Comparison of ENCODE assay signal across 16 cellular contexts in the genomic region with DNA sequence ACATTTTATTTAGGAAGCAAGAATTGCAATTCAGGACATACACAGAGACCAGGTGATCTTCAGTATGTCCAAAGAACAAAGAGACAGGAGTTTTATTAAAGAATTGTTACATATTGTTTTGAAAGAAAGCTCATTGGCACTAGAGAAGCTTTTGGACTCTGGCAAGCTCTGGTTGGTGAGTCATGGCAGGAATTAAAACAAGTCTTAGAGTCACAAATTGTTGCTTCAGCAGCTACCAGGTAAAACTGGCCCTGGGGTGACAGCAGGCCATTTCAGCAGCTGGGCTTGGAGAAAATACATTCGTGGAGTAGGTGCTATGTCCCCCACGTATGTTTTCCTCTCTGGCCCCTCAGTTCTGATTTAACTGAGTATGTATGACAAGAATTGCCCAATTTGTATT. TPM values are rescaled to one million over a fixed set of nuclear protein-coding genes. Genes with fewer than 3 reads are reported as not detected.
DNase-seq lines count a peak whose midpoint lies in the region; ATAC-seq and TF ChIP-seq lines count a peak whose summit lies in the region.
"Had no signal": no experiment of that assay in that cellular context is flagged by ENCODE, and none has a peak within 500 bp of the region (broad histone marks: within the 10 kb centered on the region; RNA-seq: fewer than 3 reads in every experiment).

No MANE protein-coding gene starts in this region.

- H3K36me3 ChIP-seq in HEK293 (ENCODE audit: control insufficient read depth in 2 of 2, insufficient read depth in 1 of 2, low read length in 2 of 2): peaks cover 31 to 45% of the 10 kb centered on the region in 2 experiments

- no peaks in the 10 kb centered on the region for H3K27me3 ChIP-seq in right cardiac atrium (ENCODE audit: control insufficient read depth, insufficient read depth)

- H3K9me3 ChIP-seq in HEK293 (ENCODE audit: control insufficient read depth, insufficient read depth, low read depth, low read length) (no peaks in the 10 kb centered on the region; the same call in 1 of the 2 replicates), right cardiac atrium (ENCODE audit: control insufficient read depth, low read length) (no peaks in the 10 kb centered on the region)
- H3K9me3 ChIP-seq: HAP-1 had no signal

- TF ChIP-seq CTCF in HEK293 (tag by site-specific recombination; IDR thresholded peaks at IDR 0.05) (no peak), VCaP (conservative IDR thresholded peaks at IDR 0.05) (no peak)

- WGBS in right cardiac atrium: 74% methylated on average over 2 of the region's 2 CpGs

- H3K4me1 ChIP-seq in HEK293 (ENCODE audit: control insufficient read depth, insufficient read depth, low read length) (no peaks in the 10 kb centered on the region), right cardiac atrium (ENCODE audit: control insufficient read depth, insufficient read depth, low read length) (no peaks in the 10 kb centered on the region)
- H3K4me1 ChIP-seq: HAP-1 had no signal

- H3K4me3 ChIP-seq in HEK293 (ENCODE audit: low read depth, low read length) (no peak overlapping the region), right cardiac atrium (ENCODE audit: low read length) (no peak overlapping the region)
- H3K4me3 ChIP-seq: A549, HAP-1 had no signal

- DNase-seq in fibroblast of gingiva (ENCODE audit: low read depth) (peak; percentile 4), left lobe of liver (ENCODE audit: low spot score) (no peak), AML-193 (lab: John Stamatoyannopoulos, UW) (no peak), right cardiac atrium (no peak), medulla oblongata (ENCODE audit: extremely low spot score) (no peak)
- DNase-seq: NCI-H1048, NCI-H1436 treated with DMSO at 0.1 percent for 48 hours, NCI-H2081, NCI-H510A had no signal

- H3K27ac ChIP-seq in HEK293 (ENCODE audit: extremely low read depth, low read depth, low read length): no peak overlapping the region
- peak overlapping the region; percentile 69; the same call in 1 of the 2 replicates for H3K27ac ChIP-seq in VCaP
- H3K27ac ChIP-seq in right cardiac atrium (ENCODE audit: low read length): no peak overlapping the region
- H3K27ac ChIP-seq: A549, C4-2B had no signal

- ATAC-seq in left lobe of liver (peak; percentile 51), right cardiac atrium (no peak)
- ATAC-seq: A549, Panc1, Right ventricle myocardium inferior had no signal

- POLR2A ChIA-PET in HEK293 (lab: Yijun Ruan, JAX): no interaction called here

- intact Hi-C loops in right cardiac atrium (cut with DNase I): no loop called here

- CTCF ChIA-PET in HEK293 (lab: Yijun Ruan, JAX): interaction anchor here (0.6 to 1.7 kb wide), 7 partner anchors 10 to 680 kb away, joined by 3 to 12 read pairs (median 3); no protein-coding TSS in a partner anchor

TF ChIP-seq in HEK293, 187 proteins besides CTCF, POLR2A, EP300 and RAD21:
- TF ChIP-seq, protein P1, sequence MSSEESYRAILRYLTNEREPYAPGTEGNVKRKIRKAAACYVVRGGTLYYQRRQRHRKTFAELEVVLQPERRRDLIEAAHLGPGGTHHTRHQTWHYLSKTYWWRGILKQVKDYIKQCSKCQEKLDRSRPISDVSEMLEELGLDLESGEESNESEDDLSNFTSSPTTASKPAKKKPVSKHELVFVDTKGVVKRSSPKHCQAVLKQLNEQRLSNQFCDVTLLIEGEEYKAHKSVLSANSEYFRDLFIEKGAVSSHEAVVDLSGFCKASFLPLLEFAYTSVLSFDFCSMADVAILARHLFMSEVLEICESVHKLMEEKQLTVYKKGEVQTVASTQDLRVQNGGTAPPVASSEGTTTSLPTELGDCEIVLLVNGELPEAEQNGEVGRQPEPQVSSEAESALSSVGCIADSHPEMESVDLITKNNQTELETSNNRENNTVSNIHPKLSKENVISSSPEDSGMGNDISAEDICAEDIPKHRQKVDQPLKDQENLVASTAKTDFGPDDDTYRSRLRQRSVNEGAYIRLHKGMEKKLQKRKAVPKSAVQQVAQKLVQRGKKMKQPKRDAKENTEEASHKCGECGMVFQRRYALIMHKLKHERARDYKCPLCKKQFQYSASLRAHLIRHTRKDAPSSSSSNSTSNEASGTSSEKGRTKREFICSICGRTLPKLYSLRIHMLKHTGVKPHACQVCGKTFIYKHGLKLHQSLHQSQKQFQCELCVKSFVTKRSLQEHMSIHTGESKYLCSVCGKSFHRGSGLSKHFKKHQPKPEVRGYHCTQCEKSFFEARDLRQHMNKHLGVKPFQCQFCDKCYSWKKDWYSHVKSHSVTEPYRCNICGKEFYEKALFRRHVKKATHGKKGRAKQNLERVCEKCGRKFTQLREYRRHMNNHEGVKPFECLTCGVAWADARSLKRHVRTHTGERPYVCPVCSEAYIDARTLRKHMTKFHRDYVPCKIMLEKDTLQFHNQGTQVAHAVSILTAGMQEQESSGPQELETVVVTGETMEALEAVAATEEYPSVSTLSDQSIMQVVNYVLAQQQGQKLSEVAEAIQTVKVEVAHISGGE (tag by site-specific recombination; conservative IDR thresholded peaks at IDR 0.05; ENCODE audit: low read depth): no peak
- TF ChIP-seq ZNF777 (tag by site-specific recombination; IDR thresholded peaks at IDR 0.05; ENCODE audit: borderline replicate concordance): no peak
- TF ChIP-seq SCRT2 (tag by site-specific recombination; IDR thresholded peaks at IDR 0.05): peak; percentile 22; the same call in 1 of the 2 replicates
- TF ChIP-seq, protein P2, sequence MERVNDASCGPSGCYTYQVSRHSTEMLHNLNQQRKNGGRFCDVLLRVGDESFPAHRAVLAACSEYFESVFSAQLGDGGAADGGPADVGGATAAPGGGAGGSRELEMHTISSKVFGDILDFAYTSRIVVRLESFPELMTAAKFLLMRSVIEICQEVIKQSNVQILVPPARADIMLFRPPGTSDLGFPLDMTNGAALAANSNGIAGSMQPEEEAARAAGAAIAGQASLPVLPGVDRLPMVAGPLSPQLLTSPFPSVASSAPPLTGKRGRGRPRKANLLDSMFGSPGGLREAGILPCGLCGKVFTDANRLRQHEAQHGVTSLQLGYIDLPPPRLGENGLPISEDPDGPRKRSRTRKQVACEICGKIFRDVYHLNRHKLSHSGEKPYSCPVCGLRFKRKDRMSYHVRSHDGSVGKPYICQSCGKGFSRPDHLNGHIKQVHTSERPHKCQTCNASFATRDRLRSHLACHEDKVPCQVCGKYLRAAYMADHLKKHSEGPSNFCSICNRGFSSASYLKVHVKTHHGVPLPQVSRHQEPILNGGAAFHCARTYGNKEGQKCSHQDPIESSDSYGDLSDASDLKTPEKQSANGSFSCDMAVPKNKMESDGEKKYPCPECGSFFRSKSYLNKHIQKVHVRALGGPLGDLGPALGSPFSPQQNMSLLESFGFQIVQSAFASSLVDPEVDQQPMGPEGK (tag by site-specific recombination; IDR thresholded peaks at IDR 0.05): no peak
- TF ChIP-seq, protein P3, sequence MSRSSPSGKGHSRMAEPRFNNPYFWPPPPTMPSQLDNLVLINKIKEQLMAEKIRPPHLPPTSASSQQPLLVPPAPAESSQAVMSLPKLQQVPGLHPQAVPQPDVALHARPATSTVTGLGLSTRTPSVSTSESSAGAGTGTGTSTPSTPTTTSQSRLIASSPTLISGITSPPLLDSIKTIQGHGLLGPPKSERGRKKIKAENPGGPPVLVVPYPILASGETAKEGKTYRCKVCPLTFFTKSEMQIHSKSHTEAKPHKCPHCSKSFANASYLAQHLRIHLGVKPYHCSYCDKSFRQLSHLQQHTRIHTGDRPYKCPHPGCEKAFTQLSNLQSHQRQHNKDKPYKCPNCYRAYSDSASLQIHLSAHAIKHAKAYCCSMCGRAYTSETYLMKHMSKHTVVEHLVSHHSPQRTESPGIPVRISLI (tag by site-specific recombination; IDR thresholded peaks at IDR 0.05): no peak

RNA-seq across cellular contexts. Expression of a gene that starts 58.8 kb away (rescaled TPM):
- total RNA-seq in left lobe of liver (4.7 TPM), right cardiac atrium (under 1 TPM; 0.28 to 0.47 (median 0.40) TPM)
- polyA plus RNA-seq in right cardiac atrium: 0.25 TPM
